ENCODE assay signal across 8 cellular contexts in genomic region chr15:74433592-74434259, GRCh38. TPM values are rescaled to one million over a fixed set of nuclear protein-coding genes. Genes with fewer than 3 reads are reported as not detected.
DNase-seq lines count a peak whose midpoint lies in the region; ATAC-seq and TF ChIP-seq lines count a peak whose summit lies in the region.

Gene SEMA7A, minus strand, starts transcription at chr15:74433958. Its CDS starts 40 bp downstream, at chr15:74433918.

- H3K4me3 Mint-ChIP-seq in activated CD8-positive, alpha-beta T cell treated with anti-CD3 and anti-CD28 coated beads, Interleukin-2, amount 10 ng/mL, durations not matched to agents 7 days and 5 days: peak within 1 kb of the TSS; percentile 83

- no peaks in the 10 kb centered on the region for H3K27me3 ChIP-seq in ACC112 (ENCODE audit: insufficient read depth, low read length)

- peak within 1 kb of the TSS; percentile 28; the same call in 1 of the 2 replicates for H3K27ac ChIP-seq in ACC112 (ENCODE audit: low read depth, low read length)

- CTCF ChIA-PET in activated CD8-positive, alpha-beta T cell treated with anti-CD3 and anti-CD28 coated beads, Interleukin-2, amount 10 ng/mL, durations not matched to agents 7 days and 5 days (lab: Charles Lee): interaction anchor here (1.0 to 27.0 kb wide), 7 partner anchors 8 to 112 kb away, joined by 3 to 677 read pairs (median 3); no protein-coding TSS in a partner anchor

- POLR2A ChIA-PET in activated CD8-positive, alpha-beta T cell treated with anti-CD3 and anti-CD28 coated beads, Interleukin-2, amount 10 ng/mL, durations not matched to agents 7 days and 5 days (lab: Charles Lee): interaction anchor here (1.0 to 4.2 kb wide), 6 partner anchors 25 to 51 kb away, joined by 3 to 35 read pairs (median 10); partner anchors contain the start of gene UBL7

- peaks cover 41% of the 10 kb centered on the region for H3K4me1 ChIP-seq in ACC112 (ENCODE audit: control insufficient read depth, insufficient read depth, low read length, unreplicated experiment)

- H2AFZ ChIP-seq in ACC112 (ENCODE audit: low read length, unreplicated experiment): peak within 1 kb of the TSS; percentile 84

- DNase-seq in NCI-H69 (lab: John Stamatoyannopoulos, UW): peak; percentile 81
- peak; percentile 88 for DNase-seq in activated CD8-positive, alpha-beta T cell treated with anti-CD3 and anti-CD28 coated beads, Interleukin-2, amount 10 ng/mL, durations not matched to agents 7 days and 5 days
- peak; percentile 62 for DNase-seq in effector CD8-positive, alpha-beta T cell (lab: John Stamatoyannopoulos, UW)
- DNase-seq in lung microvascular endothelial cell (ENCODE audit: low read depth in 2 of 2): peak; percentile 62 to 72
- DNase-seq in stimulated activated CD4-positive, alpha-beta T cell treated with anti-CD3 and anti-CD28 coated beads, TNF-alpha, amount 100 ng/mL, for 48 hours (ENCODE audit: low read depth in 3 of 3): peak; percentile 68 to 70 (median 70)

- peaks cover 76% of the 10 kb centered on the region for H3K4me1 Mint-ChIP-seq in activated CD8-positive, alpha-beta T cell treated with anti-CD3 and anti-CD28 coated beads, Interleukin-2, amount 10 ng/mL, durations not matched to agents 7 days and 5 days (ENCODE audit: low read depth)

- H3K36me3 ChIP-seq in ACC112 (ENCODE audit: insufficient read depth, low read length): no peaks in the 10 kb centered on the region

- ATAC-seq in HG03066 (IDR thresholded peaks at IDR 0.05; ENCODE audit: low read depth, unreplicated experiment): peak; percentile 61
- peak; percentile 90 for ATAC-seq in activated CD8-positive, alpha-beta T cell treated with anti-CD3 and anti-CD28 coated beads, Interleukin-2, amount 10 ng/mL, durations not matched to agents 7 days and 5 days

- H3K27ac Mint-ChIP-seq in activated CD8-positive, alpha-beta T cell treated with anti-CD3 and anti-CD28 coated beads, Interleukin-2, amount 10 ng/mL, durations not matched to agents 7 days and 5 days: peak within 1 kb of the TSS; percentile 88

- peak within 1 kb of the TSS; percentile 92 for H3K4me3 ChIP-seq in ACC112 (ENCODE audit: low read depth, low read length)

- no peaks in the 10 kb centered on the region for H3K27me3 Mint-ChIP-seq in activated CD8-positive, alpha-beta T cell treated with anti-CD3 and anti-CD28 coated beads, Interleukin-2, amount 10 ng/mL, durations not matched to agents 7 days and 5 days (ENCODE audit: low read depth)

- peaks cover 53% of the 10 kb centered on the region for H3K79me2 ChIP-seq in ACC112 (ENCODE audit: control insufficient read depth, insufficient read depth, low read length, unreplicated experiment)

- H3K9me3 Mint-ChIP-seq in activated CD8-positive, alpha-beta T cell treated with anti-CD3 and anti-CD28 coated beads, Interleukin-2, amount 10 ng/mL, durations not matched to agents 7 days and 5 days (ENCODE audit: insufficient read depth): no peaks in the 10 kb centered on the region

- peak; percentile 99 for TF ChIP-seq POLR2A in GM18526 (IDR thresholded peaks at IDR 0.05; ENCODE audit: extremely low read depth, insufficient read length)

- no peaks in the 10 kb centered on the region for H3K36me3 Mint-ChIP-seq in activated CD8-positive, alpha-beta T cell treated with anti-CD3 and anti-CD28 coated beads, Interleukin-2, amount 10 ng/mL, durations not matched to agents 7 days and 5 days (ENCODE audit: low read depth)

RNA-seq across cellular contexts. Expression of gene SEMA7A, which starts in this region (rescaled TPM):
- 10 to 100 TPM; 16.1 to 16.9 TPM for total RNA-seq in activated CD8-positive, alpha-beta T cell treated with anti-CD3 and anti-CD28 coated beads, Interleukin-2, amount 10 ng/mL, durations not matched to agents 7 days and 5 days
- total RNA-seq in lung microvascular endothelial cell: 0.65 and 0.79 TPM in 2 replicates

Comparison
In these comparisons a context has a peak if more than half of its experiments do, and no peak if none do; other contexts are left out.
1. Peak in every context shown above with its lines: DNase-seq, ATAC-seq, H3K4me3 ChIP-seq and H3K27ac ChIP-seq.
2. Peak in DNase-seq in lung microvascular endothelial cell; RNA of the gene not detected or under 1 TPM.